17 cellular contexts compared by ENCODE assay signal in the genomic region with DNA sequence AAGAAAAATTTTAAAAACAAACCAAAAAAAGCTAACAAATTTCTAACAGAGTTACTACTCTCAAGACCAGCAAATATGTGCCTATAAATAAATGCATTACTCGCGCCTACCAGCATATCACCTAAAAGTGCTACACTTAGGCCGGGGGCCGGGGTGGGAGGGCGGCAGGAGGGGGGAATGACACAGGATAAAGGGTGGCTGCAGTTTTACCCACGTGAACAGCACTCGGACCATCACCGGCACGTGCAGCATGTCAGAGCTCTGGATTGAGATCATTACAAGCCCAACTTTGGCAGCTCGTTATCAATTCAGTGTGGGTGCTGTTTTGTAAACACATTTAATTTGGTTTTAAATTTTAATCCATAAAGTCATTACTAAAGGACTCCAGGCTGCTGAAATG.
DNase-seq lines count a peak whose midpoint lies in the region; ATAC-seq and TF ChIP-seq lines count a peak whose summit lies in the region.
"Had no signal": no experiment of that assay in that cellular context is flagged by ENCODE, and none has a peak within 500 bp of the region (broad histone marks: within the 10 kb centered on the region; RNA-seq: fewer than 3 reads in every experiment).

No MANE protein-coding gene starts in this region.

- H3K27ac ChIP-seq in cardiac muscle cell (peak overlapping the region; percentile 22), right atrium auricular region (peak overlapping the region; percentile 24 to 45), osteoblast (ENCODE audit: low read depth, low read length) (no peak overlapping the region), gastroesophageal sphincter (no peak overlapping the region)
- H3K27ac ChIP-seq: BLaER1 had no signal

- H3K9me3 ChIP-seq in cardiac muscle cell (ENCODE audit: low read depth): no peaks in the 10 kb centered on the region
- no peaks in the 10 kb centered on the region for H3K9me3 ChIP-seq in right atrium auricular region
- no peaks in the 10 kb centered on the region for H3K9me3 ChIP-seq in osteoblast (ENCODE audit: low read depth, low read length)
- H3K9me3 ChIP-seq in gastroesophageal sphincter: no peaks in the 10 kb centered on the region
- H3K9me3 ChIP-seq: BLaER1, Caco-2 had no signal

- no peak overlapping the region for H3K4me2 ChIP-seq in osteoblast (ENCODE audit: insufficient read depth, low read length)
- H3K4me2 ChIP-seq: BLaER1 had no signal

- TF ChIP-seq POLR2A in gastroesophageal sphincter (IDR thresholded peaks at IDR 0.05): no peak

- DNase-seq in cardiac muscle cell (ENCODE audit: low read depth in 1 of 2, low spot score in 1 of 2) (peak in 1 of 2 donors; percentile 30), Right ventricle myocardium inferior (ENCODE audit: missing footprints) (no peak), right atrium auricular region (ENCODE audit: low spot score) (no peak), osteoblast (ENCODE audit: insufficient read length, low spot score, missing footprints) (no peak), glomerular visceral epithelial cell (ENCODE audit: extremely low spot score) (no peak)
- DNase-seq: 8988T; AML-193; Caco-2; CD8-positive, alpha-beta memory T cell; DND-41; GDM1; HCEC 1CT; HFFc6 had no signal

- peaks cover 38% of the 10 kb centered on the region for H3K4me1 Mint-ChIP-seq in brain
- H3K4me1 Mint-ChIP-seq: CD8-positive, alpha-beta memory T cell had no signal

- no peak for TF ChIP-seq EP300 in gastroesophageal sphincter (IDR thresholded peaks at IDR 0.05)

- H3K4me3 ChIP-seq in cardiac muscle cell: no peak overlapping the region
- H3K4me3 ChIP-seq in right atrium auricular region: no peak overlapping the region
- H3K4me3 ChIP-seq in osteoblast (ENCODE audit: insufficient read depth, low read length): no peak overlapping the region
- H3K4me3 ChIP-seq in gastroesophageal sphincter: no peak overlapping the region
- H3K4me3 ChIP-seq: BLaER1 had no signal

- intact Hi-C loops in Right ventricle myocardium inferior (cut with DNase I): no loop called here

- peaks cover 6% of the 10 kb centered on the region for H3K27me3 Mint-ChIP-seq in brain

- peaks cover 0 to 5% (median 2%) of the 10 kb centered on the region in 5 experiments for H3K9me3 Mint-ChIP-seq in brain
- H3K9me3 Mint-ChIP-seq: HFFc6 had no signal

- peak overlapping the region in 1 of 5 experiments; percentile 11 for H3K4me3 Mint-ChIP-seq in brain
- H3K4me3 Mint-ChIP-seq: CD8-positive, alpha-beta memory T cell; HFFc6 had no signal

- H3K36me3 Mint-ChIP-seq in brain: no peaks in the 10 kb centered on the region
- H3K36me3 Mint-ChIP-seq: CD8-positive, alpha-beta memory T cell had no signal

- ATAC-seq in Right ventricle myocardium inferior: no peak
- ATAC-seq in gastroesophageal sphincter: no peak
- ATAC-seq: HepG2 had no signal

- H3K27me3 ChIP-seq in cardiac muscle cell: no peaks in the 10 kb centered on the region
- no peaks in the 10 kb centered on the region for H3K27me3 ChIP-seq in right atrium auricular region
- H3K27me3 ChIP-seq in osteoblast (ENCODE audit: insufficient read depth, low read length): peaks cover 30% of the 10 kb centered on the region
- H3K27me3 ChIP-seq in gastroesophageal sphincter: no peaks in the 10 kb centered on the region
- H3K27me3 ChIP-seq: BLaER1 had no signal

- no peaks in the 10 kb centered on the region for H4K20me1 ChIP-seq in osteoblast (ENCODE audit: insufficient read depth, low read length)
- H4K20me1 ChIP-seq: BLaER1 had no signal

- H3K27ac Mint-ChIP-seq in brain: peak overlapping the region in 3 of 5 experiments; percentile 57 to 89 (median 78)
- H3K27ac Mint-ChIP-seq: CD8-positive, alpha-beta memory T cell; HFFc6 had no signal

- H3K36me3 ChIP-seq in cardiac muscle cell: no peaks in the 10 kb centered on the region
- H3K36me3 ChIP-seq in right atrium auricular region: no peaks in the 10 kb centered on the region
- no peaks in the 10 kb centered on the region for H3K36me3 ChIP-seq in osteoblast (ENCODE audit: insufficient read depth, low read length)
- no peaks in the 10 kb centered on the region for H3K36me3 ChIP-seq in gastroesophageal sphincter
- H3K36me3 ChIP-seq: BLaER1 had no signal

- TF ChIP-seq CTCF in cardiac muscle cell (IDR thresholded peaks at IDR 0.05; ENCODE audit: low read depth, low read length) (no peak), brain (conservative IDR thresholded peaks at IDR 0.05) (no peak), right atrium auricular region (IDR thresholded peaks at IDR 0.05) (no peak), osteoblast (IDR thresholded peaks at IDR 0.05; ENCODE audit: extremely low read depth, low read depth, low read length) (no peak), gastroesophageal sphincter (IDR thresholded peaks at IDR 0.05) (no peak)

- H3K4me1 ChIP-seq in cardiac muscle cell (ENCODE audit: low read depth) (peaks cover 37% of the 10 kb centered on the region), right atrium auricular region (peaks cover 0 to 16% of the 10 kb centered on the region in 2 donors), osteoblast (ENCODE audit: insufficient read depth, low read length) (no peaks in the 10 kb centered on the region), gastroesophageal sphincter (no peaks in the 10 kb centered on the region)
- H3K4me1 ChIP-seq: BLaER1 had no signal

- H3K79me2 ChIP-seq in osteoblast (ENCODE audit: insufficient read depth, low read length): no peaks in the 10 kb centered on the region

- WGBS in gastroesophageal sphincter (ENCODE audit: low coverage in 1 of 2), 2 donors: 53 to 82% methylated on average over 5 to 10 of the region's 10 CpGs

- no peak overlapping the region for H2AFZ ChIP-seq in osteoblast (ENCODE audit: low read length)

Comparison
In these comparisons a context has a peak if more than half of its experiments do, and no peak if none do; other contexts are left out.
1. H3K27ac ChIP-seq: peak in cardiac muscle cell (single experiment) and right atrium auricular region (2 of 2); none in osteoblast (single experiment) and gastroesophageal sphincter (0 of 4).